7 cellular contexts compared by ENCODE assay signal in the genomic region with DNA sequence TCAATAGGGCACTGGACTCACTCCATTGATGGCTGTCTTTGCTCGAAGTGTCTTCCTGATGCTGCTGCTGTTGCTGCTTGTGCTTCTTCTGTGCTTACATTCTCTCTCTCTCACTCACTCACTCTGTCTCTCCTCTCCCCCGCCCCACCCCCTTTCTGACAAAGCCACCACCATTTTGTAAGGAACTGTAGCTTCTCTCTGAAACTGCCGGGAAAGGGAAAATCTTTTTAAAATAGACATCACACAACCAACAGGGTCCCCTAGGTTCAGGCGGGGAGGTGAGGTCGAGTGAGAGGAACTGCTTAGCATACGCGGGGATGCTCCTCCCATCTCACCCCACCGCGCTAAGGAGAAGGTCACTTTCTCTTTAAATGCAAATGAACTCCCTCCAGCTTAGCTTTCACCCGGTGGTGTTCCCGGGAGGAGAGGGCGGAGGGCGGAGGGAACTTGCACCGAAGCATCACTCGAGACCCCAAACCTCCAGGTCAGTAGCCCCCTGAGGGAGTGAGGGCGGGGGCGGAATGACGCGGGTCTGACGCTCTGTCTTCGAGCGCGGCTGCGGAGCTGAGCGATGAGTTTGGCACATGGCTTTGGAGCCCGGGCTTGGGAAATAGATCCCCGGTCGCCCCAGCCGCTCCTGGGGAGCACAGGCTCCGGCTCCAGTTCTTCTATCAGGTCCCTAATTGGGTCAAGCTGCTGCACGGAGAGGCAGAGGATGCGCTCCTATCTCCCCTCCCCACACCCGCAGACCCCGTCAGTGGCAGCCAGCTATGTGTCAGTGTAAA. TPM values are rescaled to one million over a fixed set of nuclear protein-coding genes. Genes with fewer than 3 reads are reported as not detected.
DNase-seq lines count a peak whose midpoint lies in the region; ATAC-seq and TF ChIP-seq lines count a peak whose summit lies in the region.

A gene (plus strand): TSS at position 370 of the 785 bp plus-strand sequence. CDS start 1,341 bp downstream, outside the sequence.

- peaks cover 15% of the 10 kb centered on the region for H3K4me1 ChIP-seq in right cardiac atrium (ENCODE audit: control insufficient read depth, insufficient read depth, low read length)
- H3K4me1 ChIP-seq in prostate gland (replicated peaks): peaks cover 4% of the 10 kb centered on the region

- H3K27ac ChIP-seq in right cardiac atrium (ENCODE audit: low read length) (peak within 1 kb of the TSS; percentile 49), prostate gland (peak within 1 kb of the TSS; percentile 75)

- no peak for TF ChIP-seq POLR2A in prostate gland (IDR thresholded peaks at IDR 0.05)

- ATAC-seq in GM18502 (IDR thresholded peaks at IDR 0.05; ENCODE audit: poor library complexity, unreplicated experiment) (peak; percentile 30), right cardiac atrium (peak; percentile 54 to 58), GM18870 (IDR thresholded peaks at IDR 0.05; ENCODE audit: unreplicated experiment) (no peak)

- no peak for TF ChIP-seq CTCF in prostate gland (IDR thresholded peaks at IDR 0.05)

- H3K9me3 ChIP-seq in right cardiac atrium (ENCODE audit: control insufficient read depth, low read length) (no peaks in the 10 kb centered on the region), prostate gland (no peaks in the 10 kb centered on the region)

- intact Hi-C loops in T-helper 2 cell treated with Interferon-gamma antibody and Interleukin-4, amounts not matched to agents 100 ng/mL and 5 ng/mL, for 36 hours (cut with micrococcal nuclease): loop anchor here (1.0 to 5.0 kb wide), 8 partner anchors 20 to 212 kb away; a partner anchor contains a TSS
- intact Hi-C loops in right cardiac atrium (cut with DNase I) (no loop called here), prostate gland (cut with DNase I) (no loop called here)

- peaks cover 1 to 6% of the 10 kb centered on the region in 2 donors for H3K36me3 ChIP-seq in prostate gland

- peak within 1 kb of the TSS; percentile 41 for H3K4me3 ChIP-seq in right cardiac atrium (ENCODE audit: low read length)
- H3K4me3 ChIP-seq in prostate gland: peak within 1 kb of the TSS; percentile 52 to 53

- whole genome bisulfite sequencing in right cardiac atrium: under 1% methylated on average over 34 of the region's 34 CpGs
- WGBS in prostate gland: 1% methylated on average over 34 of the region's 34 CpGs

- DNase-seq in NCI-H1092 treated with DMSO at 0.1 percent for 48 hours (lab: John Stamatoyannopoulos, UW): peak; percentile 92
- peak; percentile 72 for DNase-seq in astrocyte of the hippocampus (ENCODE audit: low read depth, low spot score)
- peak; percentile 82 to 90 (median 89) for DNase-seq in right cardiac atrium
- peak; percentile 33 for DNase-seq in prostate gland (ENCODE audit: low spot score)

- H3K27me3 ChIP-seq in right cardiac atrium (ENCODE audit: control insufficient read depth, insufficient read depth) (no peaks in the 10 kb centered on the region), prostate gland (replicated peaks; ENCODE audit: insufficient read depth) (no peaks in the 10 kb centered on the region)

RNA-seq across cellular contexts. Expression of the gene that starts here (rescaled TPM):
- total RNA-seq in T-helper 2 cell treated with Interferon-gamma antibody and Interleukin-4, amounts not matched to agents 100 ng/mL and 5 ng/mL, for 36 hours: 34.3 and 35.5 TPM in 2 replicates
- 10 to 100 TPM in 3 of 4 donors, 1 to 10 TPM in 1; 8.0 to 18.4 (median 14.5) TPM for total RNA-seq in right cardiac atrium
- 26.9 TPM for polyA plus RNA-seq in right cardiac atrium
- total RNA-seq in prostate gland: 10 to 100 TPM in 1 of 2 donors, 1 to 10 TPM in 1; 2.9 to 85.5 TPM

Comparison
In these comparisons a context has a peak if more than half of its experiments do, and no peak if none do; other contexts are left out.
1. DNase-seq: peak in every context shown above with its lines; median percentile 92 in NCI-H1092 treated with DMSO at 0.1 percent for 48 hours; 89 in right cardiac atrium; 72 in astrocyte of the hippocampus; 33 in prostate gland.